2 cellular contexts compared by ENCODE assay signal in the genomic region with DNA sequence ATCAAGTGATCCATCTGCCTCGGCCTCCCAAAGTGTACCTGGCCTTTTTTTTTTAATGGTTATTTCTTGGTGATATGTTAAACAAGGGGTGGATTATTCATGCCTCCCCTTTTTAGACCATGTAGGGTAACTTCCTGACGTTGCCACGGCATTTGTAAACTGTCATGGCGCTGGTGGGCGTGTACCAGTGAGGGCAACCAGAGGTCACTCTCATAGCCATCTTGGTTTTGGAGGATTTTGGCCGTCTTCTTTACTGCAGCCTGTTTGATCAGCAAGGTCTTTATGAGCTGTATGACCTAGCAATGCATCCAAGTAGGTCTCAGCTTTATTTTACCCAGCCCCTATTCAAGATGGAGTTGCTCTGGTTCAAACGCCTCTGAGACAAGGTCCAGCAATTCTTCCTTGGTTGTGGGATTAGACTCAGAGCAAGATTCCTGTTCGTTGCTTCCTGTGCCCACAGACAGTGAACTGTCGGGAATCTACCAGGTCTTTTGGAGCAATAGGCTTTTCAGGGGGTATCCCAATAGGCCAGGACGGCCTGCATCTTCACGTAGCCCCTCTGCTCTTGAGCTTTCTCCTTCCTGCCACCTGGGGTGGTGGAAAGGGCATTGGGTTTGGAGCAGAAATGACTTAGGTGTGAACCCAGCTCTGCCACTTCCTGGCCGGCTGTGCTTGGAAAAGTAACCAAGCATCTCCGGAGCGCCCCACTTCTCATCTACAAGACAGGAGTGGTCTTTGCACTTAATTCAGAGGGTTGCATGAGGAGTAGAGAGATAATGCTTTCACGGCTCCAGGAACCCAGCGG.
TF ChIP-seq lines count a peak whose summit lies in the region.

No MANE protein-coding gene starts in this region.

TF ChIP-seq in SK-N-SH, 30 proteins besides CTCF, POLR2A, EP300 and RAD21 (continued from another document):
- TF ChIP-seq PBX3 (IDR thresholded peaks at IDR 0.05) (no peak), FOSL2 (IDR thresholded peaks at IDR 0.05; ENCODE audit: borderline replicate concordance, low read depth) (no peak), SMC3 (IDR thresholded peaks at IDR 0.05; ENCODE audit: low read depth, low read length) (no peak), RFX5 (IDR thresholded peaks at IDR 0.05; ENCODE audit: low read length) (no peak)

TF ChIP-seq in SK-N-SH treated with all-trans-retinoic acid at 6 μM for 48 hours, 23 proteins besides CTCF, POLR2A, EP300 and RAD21 (continued from another document):
- TF ChIP-seq TSHZ2 (CRISPR knock-in tag; IDR thresholded peaks at IDR 0.05) (no peak), ISL1 (CRISPR knock-in tag; IDR thresholded peaks at IDR 0.05) (no peak), OSR1 (CRISPR knock-in tag; IDR thresholded peaks at IDR 0.05) (no peak), ZNF70 (CRISPR knock-in tag; IDR thresholded peaks at IDR 0.05) (no peak), ZNF8 (CRISPR knock-in tag; IDR thresholded peaks at IDR 0.05) (no peak), RARB (CRISPR knock-in tag; IDR thresholded peaks at IDR 0.05) (no peak), GLIS3 (CRISPR knock-in tag; IDR thresholded peaks at IDR 0.05) (no peak), SNAI2 (CRISPR knock-in tag; IDR thresholded peaks at IDR 0.05) (no peak), ZC3H10 (CRISPR knock-in tag; IDR thresholded peaks at IDR 0.05) (no peak), BACH2 (CRISPR knock-in tag; IDR thresholded peaks at IDR 0.05; ENCODE audit: borderline replicate concordance) (no peak; the same call in 1 of the 2 replicates), ESRRG (CRISPR knock-in tag; IDR thresholded peaks at IDR 0.05) (no peak), ZFP30 (CRISPR knock-in tag; IDR thresholded peaks at IDR 0.05) (no peak)
TF ChIP-seq in SK-N-SH treated with all-trans-retinoic acid at 6 μM for 48 hours: peak in this region for 0.
